8 cellular contexts compared by ENCODE assay signal in genomic region chr1:227562923-227563318, GRCh38. TPM values are rescaled to one million over a fixed set of nuclear protein-coding genes. Genes with fewer than 3 reads are reported as not detected.
DNase-seq lines count a peak whose midpoint lies in the region; ATAC-seq and TF ChIP-seq lines count a peak whose summit lies in the region.

No MANE protein-coding gene starts in this region.

- no peaks in the 10 kb centered on the region for H3K9me3 ChIP-seq in heart right ventricle

- WGBS in heart right ventricle, 2 donors, result 90% methylated on average over 10 of the region's 10 CpGs

- peak overlapping the region; percentile 96 for H3K4me3 Mint-ChIP-seq in activated CD4-positive, alpha-beta memory T cell treated with anti-CD3 and anti-CD28 coated beads for 36 hours
- H3K4me3 Mint-ChIP-seq in immature natural killer cell, result peak overlapping the region; percentile 94 to 96 (median 95)

- peaks cover 22% of the 10 kb centered on the region for H3K27me3 Mint-ChIP-seq in activated CD4-positive, alpha-beta memory T cell treated with anti-CD3 and anti-CD28 coated beads for 36 hours
- peaks cover 16 to 28% (median 22%) of the 10 kb centered on the region in 3 donors for H3K27me3 Mint-ChIP-seq in immature natural killer cell (ENCODE audit: low read depth in 3 of 3)

- H3K4me3 ChIP-seq in heart right ventricle, result peak overlapping the region in 5 of 10 donors; percentile 73 to 84 (median 77)

- peaks cover 24% of the 10 kb centered on the region for H3K4me1 Mint-ChIP-seq in activated CD4-positive, alpha-beta memory T cell treated with anti-CD3 and anti-CD28 coated beads for 36 hours (ENCODE audit: low read depth)
- peaks cover 37 to 48% of the 10 kb centered on the region in 2 donors for H3K4me1 Mint-ChIP-seq in immature natural killer cell

- H3K9me3 Mint-ChIP-seq in activated CD4-positive, alpha-beta memory T cell treated with anti-CD3 and anti-CD28 coated beads for 36 hours, result no peaks in the 10 kb centered on the region
- peaks cover 0 to 6% (median 1%) of the 10 kb centered on the region in 6 donors for H3K9me3 Mint-ChIP-seq in immature natural killer cell

- peak overlapping the region; percentile 92 for H3K27ac Mint-ChIP-seq in activated CD4-positive, alpha-beta memory T cell treated with anti-CD3 and anti-CD28 coated beads for 36 hours
- peak overlapping the region; percentile 90 to 98 (median 96) for H3K27ac Mint-ChIP-seq in immature natural killer cell

- peak; percentile 30 for DNase-seq in Right ventricle myocardium superior
- no peak for DNase-seq in heart right ventricle
- no peak for DNase-seq in activated CD4-positive, alpha-beta memory T cell treated with anti-CD3 and anti-CD28 coated beads for 36 hours
- DNase-seq in immature natural killer cell, result no peak
- no peak for DNase-seq in NCI-H2081 treated with DMSO at 0.1 percent for 48 hours (lab: John Stamatoyannopoulos, UW)
- DNase-seq in glomerular visceral epithelial cell (ENCODE audit: extremely low spot score), result no peak
- DNase-seq in iPS-NIHi11 (ENCODE audit: low spot score), result no peak

- POLR2A ChIA-PET in activated CD4-positive, alpha-beta memory T cell treated with anti-CD3 and anti-CD28 coated beads for 36 hours (lab: Charles Lee), result interaction anchor here (1.0 to 1.5 kb wide), 2 partner anchors 20 to 172 kb away, joined by 4 read pairs; partner anchors contain the start of gene JMJD4

- ATAC-seq in Right ventricle myocardium superior (ENCODE audit: poor library complexity) (no peak), heart right ventricle (no peak)

- peaks cover 0 to 41% (median 39%) of the 10 kb centered on the region in 7 donors for H3K27me3 ChIP-seq in heart right ventricle

- TF ChIP-seq CTCF in heart right ventricle (IDR thresholded peaks at IDR 0.05), result no peak

- no peaks in the 10 kb centered on the region for H3K36me3 ChIP-seq in heart right ventricle

- intact Hi-C loops in Right ventricle myocardium superior (cut with DNase I), result no loop called here
- intact Hi-C loops in heart right ventricle (cut with DNase I), result loop anchor here in 5 of 10 donors (5.0 to 10.0 kb wide), 4 partner anchors 162 to 1158 kb away; partner anchors contain the start of genes JMJD4 (in 3 of the 5), SNAP47 (in 3 of the 5), PARP1 (in 1 of the 5) and WNT9A (in 1 of the 5)
- intact Hi-C loops in activated CD4-positive, alpha-beta memory T cell treated with anti-CD3 and anti-CD28 coated beads for 36 hours (cut with micrococcal nuclease), result loop anchor here (1.0 to 10.0 kb wide), 6 partner anchors 21 to 621 kb away; partner anchors contain the start of genes COQ8A, JMJD4 and SNAP47

- peaks cover 0 to 20% (median 8%) of the 10 kb centered on the region in 9 donors for H3K4me1 ChIP-seq in heart right ventricle

- peaks cover 7% of the 10 kb centered on the region for H3K36me3 Mint-ChIP-seq in activated CD4-positive, alpha-beta memory T cell treated with anti-CD3 and anti-CD28 coated beads for 36 hours
- peaks cover 0 to 4% (median 0%) of the 10 kb centered on the region in 3 donors for H3K36me3 Mint-ChIP-seq in immature natural killer cell

- CTCF ChIA-PET in activated CD4-positive, alpha-beta memory T cell treated with anti-CD3 and anti-CD28 coated beads for 36 hours (lab: Charles Lee), result interaction anchor here (0.9 to 3.8 kb wide), 4 partner anchors 11 to 390 kb away, joined by 4 to 37 read pairs (median 6); no protein-coding TSS in a partner anchor

- H3K27ac ChIP-seq in heart right ventricle (peak overlapping the region in 2 of 10 donors; percentile 88), temporal lobe (ENCODE audit: low read depth, low read length) (peak overlapping the region; percentile 2)

RNA-seq across cellular contexts. Expression of gene ZNF678, which starts 0.4 kb away (rescaled TPM):
- total RNA-seq in Right ventricle myocardium superior, result 2.4 TPM
- total RNA-seq in heart right ventricle, result 1 to 10 TPM; 2.5 to 4.7 (median 3.5) TPM
- polyA plus RNA-seq in heart right ventricle, result 1 to 10 TPM in 1 of 2 donors, under 1 TPM in 1; 0.75 to 1.7 TPM
- 1 to 10 TPM; 6.5 to 7.4 TPM for total RNA-seq in activated CD4-positive, alpha-beta memory T cell treated with anti-CD3 and anti-CD28 coated beads for 36 hours
- polyA plus RNA-seq in immature natural killer cell, result 1 to 10 TPM; 2.1 to 6.4 (median 4.9) TPM
- 38.6 TPM for total RNA-seq in temporal lobe
